34 cellular contexts compared by ENCODE assay signal in the genomic region with DNA sequence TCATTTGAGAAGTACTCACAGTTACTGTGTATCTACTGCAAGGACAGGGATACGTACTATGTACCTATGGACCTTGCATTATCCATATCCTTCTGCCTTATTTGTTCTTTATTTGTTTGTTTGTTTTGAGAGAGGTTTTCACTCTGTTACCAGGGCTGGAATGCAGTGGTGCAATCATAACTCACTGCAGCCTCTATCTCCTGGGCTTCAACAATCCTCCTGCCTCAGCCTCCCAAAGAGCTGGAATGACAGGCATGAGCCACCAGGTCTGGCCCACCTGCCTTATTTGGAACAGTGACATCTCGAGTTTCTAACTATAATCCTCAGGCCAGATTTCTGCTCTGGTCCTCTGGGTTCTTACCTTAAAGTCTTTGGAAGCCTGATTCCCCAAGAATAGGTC.
"Had no signal": no experiment of that assay in that cellular context is flagged by ENCODE, and none has a peak within 500 bp of the region (broad histone marks: within the 10 kb centered on the region; RNA-seq: fewer than 3 reads in every experiment).

No MANE protein-coding gene starts in this region.

- H3K9me3 ChIP-seq: MG63 had no signal

- H3K27ac ChIP-seq: KMS-11 had no signal

- H3K9ac ChIP-seq: KMS-11 had no signal

- H3K4me2 ChIP-seq: KMS-11 had no signal

- H3K4me3 ChIP-seq: MG63 had no signal

- DNase-seq: Karpas-422, Kasumi-1, MG63, MM.1S, MV-4-11, NCI-H1048, NCI-H1092, NCI-H1092 treated with DMSO at 0.1 percent for 48 hours, NCI-H1105, NCI-H1105 treated with DMSO at 0.1 percent for 48 hours, NCI-H1417, NCI-H1417 treated with DMSO at 0.1 percent for 48 hours, NCI-H1436, NCI-H1436 treated with DMSO at 0.1 percent for 48 hours, NCI-H146, NCI-H1694, NCI-H1694 treated with DMSO at 0.1 percent for 48 hours, NCI-H187, NCI-H187 treated with DMSO at 0.1 percent for 48 hours, NCI-H1930, NCI-H2029, NCI-H2029 treated with DMSO at 0.1 percent for 48 hours, NCI-H2081, NCI-H2081 treated with DMSO at 0.1 percent for 48 hours, NCI-H2107, NCI-H2171, NCI-H2171 treated with DMSO at 0.1 percent for 48 hours, NCI-H2227 treated with DMSO at 0.1 percent for 48 hours, NCI-H226, NCI-H345, NCI-H446, NCI-H446 treated with DMSO at 0.1 percent for 48 hours, NCI-H510A had no signal

- H3K27me3 ChIP-seq: MG63 had no signal

- H3K36me3 ChIP-seq: MG63 had no signal
